Comparison of ENCODE assay signal across 2 cellular contexts in the genomic region with DNA sequence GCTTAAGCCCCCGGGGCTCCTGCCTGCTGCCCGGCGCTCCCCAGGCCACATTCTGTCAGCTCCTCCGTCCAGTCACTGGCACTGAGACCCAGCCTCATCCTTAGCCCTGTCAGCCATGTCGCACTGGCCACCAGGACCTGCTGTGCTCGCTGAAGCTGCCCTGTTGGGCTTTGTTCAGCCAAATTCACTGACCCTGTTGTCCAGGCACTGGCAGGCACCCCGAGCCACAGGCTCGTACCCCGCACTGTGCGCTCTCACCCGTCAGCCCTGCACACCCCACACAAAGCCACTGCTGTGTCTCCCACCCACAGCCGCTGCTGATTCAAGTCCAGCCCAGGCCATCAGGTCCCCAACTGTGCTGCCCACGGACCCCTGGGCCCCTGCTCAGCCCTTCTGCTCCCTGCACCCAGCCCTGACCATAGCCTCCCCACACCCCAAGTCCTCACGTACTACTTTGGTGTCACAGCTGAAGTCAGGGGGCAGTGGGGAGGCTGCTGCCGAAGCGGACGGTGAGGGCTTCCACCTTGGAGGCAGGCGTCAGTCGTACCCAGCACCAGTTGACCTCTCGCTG.
TF ChIP-seq lines count a peak whose summit lies in the region.

No MANE protein-coding gene starts in this region.

TF ChIP-seq in H1, 55 proteins besides CTCF, POLR2A, EP300 and RAD21 (continued from another document):
- TF ChIP-seq SP4 (IDR thresholded peaks at IDR 0.05; ENCODE audit: low read length) = no peak
- TF ChIP-seq, protein P1, sequence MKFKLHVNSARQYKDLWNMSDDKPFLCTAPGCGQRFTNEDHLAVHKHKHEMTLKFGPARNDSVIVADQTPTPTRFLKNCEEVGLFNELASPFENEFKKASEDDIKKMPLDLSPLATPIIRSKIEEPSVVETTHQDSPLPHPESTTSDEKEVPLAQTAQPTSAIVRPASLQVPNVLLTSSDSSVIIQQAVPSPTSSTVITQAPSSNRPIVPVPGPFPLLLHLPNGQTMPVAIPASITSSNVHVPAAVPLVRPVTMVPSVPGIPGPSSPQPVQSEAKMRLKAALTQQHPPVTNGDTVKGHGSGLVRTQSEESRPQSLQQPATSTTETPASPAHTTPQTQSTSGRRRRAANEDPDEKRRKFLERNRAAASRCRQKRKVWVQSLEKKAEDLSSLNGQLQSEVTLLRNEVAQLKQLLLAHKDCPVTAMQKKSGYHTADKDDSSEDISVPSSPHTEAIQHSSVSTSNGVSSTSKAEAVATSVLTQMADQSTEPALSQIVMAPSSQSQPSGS (IDR thresholded peaks at IDR 0.05; ENCODE audit: low read length) = no peak
- TF ChIP-seq SUZ12 (IDR thresholded peaks at IDR 0.05; ENCODE audit: low read length) = no peak
- no peak for TF ChIP-seq SAP30 (IDR thresholded peaks at IDR 0.05; ENCODE audit: insufficient read depth, insufficient replicate concordance, low read length)
TF ChIP-seq in H1: peak in this region for 0.

TF ChIP-seq in HEK293T, 16 proteins besides CTCF, POLR2A, EP300 and RAD21 (continued from another document):
- TF ChIP-seq HDGF (IDR thresholded peaks at IDR 0.05; ENCODE audit: borderline replicate concordance) (no peak), BHLHE40 (IDR thresholded peaks at IDR 0.05; ENCODE audit: borderline replicate concordance) (no peak), TARDBP (IDR thresholded peaks at IDR 0.05) (no peak), SUZ12 (IDR thresholded peaks at IDR 0.05) (no peak), ZNF384 (IDR thresholded peaks at IDR 0.05) (no peak), FOXK2 (IDR thresholded peaks at IDR 0.05) (no peak), CTBP1 (IDR thresholded peaks at IDR 0.05; ENCODE audit: borderline replicate concordance) (no peak), SP1 (IDR thresholded peaks at IDR 0.05) (no peak), ELF4 (IDR thresholded peaks at IDR 0.05) (no peak), ARNT (IDR thresholded peaks at IDR 0.05) (no peak)
- TF ChIP-seq, protein P2, sequence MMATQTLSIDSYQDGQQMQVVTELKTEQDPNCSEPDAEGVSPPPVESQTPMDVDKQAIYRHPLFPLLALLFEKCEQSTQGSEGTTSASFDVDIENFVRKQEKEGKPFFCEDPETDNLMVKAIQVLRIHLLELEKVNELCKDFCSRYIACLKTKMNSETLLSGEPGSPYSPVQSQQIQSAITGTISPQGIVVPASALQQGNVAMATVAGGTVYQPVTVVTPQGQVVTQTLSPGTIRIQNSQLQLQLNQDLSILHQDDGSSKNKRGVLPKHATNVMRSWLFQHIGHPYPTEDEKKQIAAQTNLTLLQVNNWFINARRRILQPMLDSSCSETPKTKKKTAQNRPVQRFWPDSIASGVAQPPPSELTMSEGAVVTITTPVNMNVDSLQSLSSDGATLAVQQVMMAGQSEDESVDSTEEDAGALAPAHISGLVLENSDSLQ (IDR thresholded peaks at IDR 0.05) = no peak
